Comparison of ENCODE assay signal across 19 cellular contexts in the genomic region with DNA sequence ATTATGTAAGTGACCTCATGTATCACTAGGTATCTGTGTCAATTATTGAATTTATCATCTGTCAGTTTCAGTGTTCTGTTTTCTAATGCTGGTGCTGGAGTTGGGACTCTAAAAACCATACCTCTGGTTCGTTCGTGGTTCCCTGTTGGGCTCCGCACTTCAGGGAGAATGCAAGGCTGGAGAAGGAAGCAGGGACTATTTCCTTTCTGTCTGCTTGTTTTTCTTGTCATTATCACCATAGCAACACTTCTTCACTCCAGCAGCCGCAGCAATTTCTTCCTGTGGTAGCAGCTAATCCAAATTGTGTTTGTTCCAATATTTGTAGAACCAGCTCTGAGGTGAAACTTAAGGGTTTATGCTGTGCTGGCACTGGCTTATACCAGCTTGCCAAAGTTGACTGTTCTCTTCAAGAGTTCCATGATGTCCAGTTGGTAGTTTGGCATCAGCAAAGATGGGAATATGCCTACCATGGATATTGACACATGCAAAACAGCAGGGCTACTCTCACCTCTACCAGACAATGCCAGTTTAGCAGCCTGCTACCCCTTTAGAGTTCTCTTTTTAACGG.
DNase-seq lines count a peak whose midpoint lies in the region; ATAC-seq lines count a peak whose summit lies in the region.
"Had no signal": no experiment of that assay in that cellular context is flagged by ENCODE, and none has a peak within 500 bp of the region (broad histone marks: within the 10 kb centered on the region; RNA-seq: fewer than 3 reads in every experiment).

No MANE protein-coding gene starts in this region.

- H3K4me1 ChIP-seq in mesendoderm (ENCODE audit: control insufficient read depth, low read depth, low read length) = no peaks in the 10 kb centered on the region
- H3K4me1 ChIP-seq: pancreas had no signal

- no peak overlapping the region for H3K9ac ChIP-seq in mesendoderm (ENCODE audit: low read length)

- no peak overlapping the region for H3K27ac ChIP-seq in mesendoderm (ENCODE audit: low read depth, low read length)
- H3K27ac ChIP-seq: pancreas, WERI-Rb-1 had no signal

- no peak overlapping the region for H4K5ac ChIP-seq in mesendoderm (ENCODE audit: low read length)

- H3K23ac ChIP-seq in mesendoderm (ENCODE audit: low read length) = no peak overlapping the region

- no peak overlapping the region for H2BK120ac ChIP-seq in mesendoderm (ENCODE audit: low read depth, low read length)

- WGBS in mesendoderm (ENCODE audit: extremely low coverage, insufficient coverage, low lambda C conversion rate) = no CpG with 5 or more reads among the region's 5 CpGs

- peak; percentile 24 for DNase-seq in NCI-H1092 (lab: John Stamatoyannopoulos, UW)
- DNase-seq in NCI-H2227 treated with DMSO at 0.1 percent for 48 hours (lab: John Stamatoyannopoulos, UW) = peak; percentile 38
- DNase-seq in cerebellar cortex (ENCODE audit: low spot score) = peak; percentile 78
- peak; percentile 24 for DNase-seq in mesendoderm
- DNase-seq in medulla oblongata (ENCODE audit: extremely low spot score) = no peak
- DNase-seq in NK-92 (lab: John Stamatoyannopoulos, UW; ENCODE audit: unreplicated experiment) = no peak
- DNase-seq: activated CD8-positive, alpha-beta T cell treated with anti-CD3 and anti-CD28 coated beads for 36 hours; activated T-cell treated with anti-CD3 and anti-CD28 coated beads, Interleukin-2, amount 50 U/mL, for 48 hours; CD4-positive, alpha-beta memory T cell; dermis blood vessel endothelial cell; GOT3; MG63; NCI-H2171; stimulated activated CD4-positive, alpha-beta T cell treated with anti-CD3 and anti-CD28 coated beads, Interleukin-4, amount 100 ng/mL, for 1 hour; T-helper 1 cell; WERI-Rb-1 had no signal

- no peak for ATAC-seq in GM19023 (IDR thresholded peaks at IDR 0.05; ENCODE audit: unreplicated experiment)
- no peak for ATAC-seq in GM19035 (IDR thresholded peaks at IDR 0.05; ENCODE audit: unreplicated experiment)
- ATAC-seq: activated CD8-positive, alpha-beta T cell treated with anti-CD3 and anti-CD28 coated beads for 36 hours had no signal

- no peak overlapping the region for H2AK5ac ChIP-seq in mesendoderm (ENCODE audit: low read length)

- H3K27me3 ChIP-seq in mesendoderm (ENCODE audit: insufficient read depth, low read length, poor library complexity) = no peaks in the 10 kb centered on the region
- H3K27me3 ChIP-seq: MG63, pancreas had no signal

- H2BK15ac ChIP-seq in mesendoderm (replicated peaks; ENCODE audit: low read depth) = no peak overlapping the region

- no peaks in the 10 kb centered on the region for H3K79me1 ChIP-seq in mesendoderm (ENCODE audit: low read length)

- no peak overlapping the region for H3K18ac ChIP-seq in mesendoderm (ENCODE audit: low read length)

- no peak overlapping the region for H3K4ac ChIP-seq in mesendoderm (ENCODE audit: low read depth, low read length)

- no peaks in the 10 kb centered on the region for H3K36me3 ChIP-seq in mesendoderm (ENCODE audit: control insufficient read depth, insufficient read depth, low read length)
- H3K36me3 ChIP-seq: MG63, pancreas, WERI-Rb-1 had no signal

- H3K56ac ChIP-seq in mesendoderm (ENCODE audit: low read length) = no peak overlapping the region

- H3K4me2 ChIP-seq in mesendoderm (ENCODE audit: low read length) = no peak overlapping the region

- no peak overlapping the region for H2BK5ac ChIP-seq in mesendoderm (ENCODE audit: low read length)

- H3K4me3 ChIP-seq in mesendoderm (ENCODE audit: low read length) = no peak overlapping the region
- H3K4me3 ChIP-seq: MG63, pancreas had no signal

- H4K8ac ChIP-seq in mesendoderm (ENCODE audit: low read depth, low read length) = no peak overlapping the region

- H3K79me2 ChIP-seq in mesendoderm (ENCODE audit: control insufficient read depth, insufficient read depth, low read length) = no peaks in the 10 kb centered on the region

Comparison
In these comparisons a context has a peak if more than half of its experiments do, and no peak if none do; other contexts are left out.
1. DNase-seq: peak in NCI-H1092 (single experiment), NCI-H2227 treated with DMSO at 0.1 percent for 48 hours (single experiment), cerebellar cortex (single experiment) and mesendoderm (single experiment); none in medulla oblongata (single experiment) and NK-92 (single experiment).